15 cellular contexts compared by ENCODE assay signal in the genomic region with DNA sequence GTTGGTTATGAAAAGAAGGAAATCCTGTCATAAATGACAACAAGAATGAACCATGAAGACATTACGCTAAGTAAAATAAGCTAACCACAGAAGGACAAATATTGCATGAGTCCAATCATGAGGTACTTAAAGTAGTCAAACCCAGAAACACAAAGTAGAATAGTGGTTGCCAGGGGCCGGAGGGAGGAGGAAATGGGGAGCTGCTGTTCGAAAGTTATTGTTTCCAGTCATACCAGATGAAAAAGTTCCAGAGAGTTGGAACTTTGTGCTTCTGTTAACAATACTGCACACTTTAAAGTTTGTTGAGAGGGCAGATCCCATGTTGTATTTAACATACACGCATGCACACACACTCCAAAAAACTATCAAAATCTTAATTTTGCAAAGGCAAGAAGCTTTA.
A peak's percentile ranks its signal among the peaks of the same experiment; 100 is the strongest.
DNase-seq lines count a peak whose midpoint lies in the region; FAIRE-seq and TF ChIP-seq lines count a peak whose summit lies in the region.
"Had no signal": no experiment of that assay in that cellular context is flagged by ENCODE, and none has a peak within 500 bp of the region (broad histone marks: within the 10 kb centered on the region; RNA-seq: fewer than 3 reads in every experiment).

No MANE protein-coding gene starts in this region.

- H3K27ac ChIP-seq in keratinocyte (ENCODE audit: control insufficient read depth, insufficient read depth, low read length) (no peak overlapping the region), spleen (no peak overlapping the region)
- H3K27ac ChIP-seq: BLaER1 treated with 17β-estradiol and CSF1 and Interleukin-3, amounts not matched to agents 10 nM and 100 nM had no signal

- H3K9ac ChIP-seq in keratinocyte (ENCODE audit: control insufficient read depth, extremely low read depth, insufficient read depth, low read length) = no peak overlapping the region
- H3K9ac ChIP-seq: BLaER1 treated with 17β-estradiol and CSF1 and Interleukin-3, amounts not matched to agents 10 nM and 100 nM had no signal

- H3K36me3 Mint-ChIP-seq in Calu3 (ENCODE audit: insufficient read depth, unreplicated experiment) (peaks cover 7% of the 10 kb centered on the region), osteocyte (ENCODE audit: unreplicated experiment) (peaks cover 36% of the 10 kb centered on the region)

- no TSS peak for BruUV-seq in Calu3 (replicated peaks; lab: Mats Ljungman, UMichigan)

- peaks cover 22% of the 10 kb centered on the region for H3K79me2 ChIP-seq in keratinocyte (ENCODE audit: control insufficient read depth, insufficient read depth, low read length)

- H3K27me3 Mint-ChIP-seq in Calu3 (ENCODE audit: unreplicated experiment) (no peaks in the 10 kb centered on the region), osteocyte (ENCODE audit: unreplicated experiment) (no peaks in the 10 kb centered on the region)
- H3K27me3 Mint-ChIP-seq: CD4-positive, CD25-positive, alpha-beta regulatory T cell; IgD-negative memory B cell had no signal

- H3K9me3 ChIP-seq in keratinocyte (ENCODE audit: control insufficient read depth, low read depth, low read length) (no peaks in the 10 kb centered on the region), spleen (no peaks in the 10 kb centered on the region)
- H3K9me3 ChIP-seq: BLaER1 treated with 17β-estradiol and CSF1 and Interleukin-3, amounts not matched to agents 10 nM and 100 nM had no signal

- H3K36me3 ChIP-seq in keratinocyte (ENCODE audit: control insufficient read depth in 2 of 2, extremely low read depth in 1 of 2, insufficient read depth in 2 of 2, low read length in 2 of 2) (peaks cover 13 to 15% of the 10 kb centered on the region in 2 experiments), spleen (peaks cover 3 to 95% (median 37%) of the 10 kb centered on the region in 6 donors)

- H2AFZ ChIP-seq in keratinocyte (ENCODE audit: control insufficient read depth, low read length) = no peak overlapping the region

- intact Hi-C loops in Calu3 (cut with micrococcal nuclease; ENCODE audit: unreplicated experiment) = no loop called here
- intact Hi-C loops in spleen (cut with DNase I; ENCODE audit: low total_unique reads) = no loop called here

- CTCF ChIA-PET in Calu3 (lab: Charles Lee) = interaction anchor here (0.6 kb wide), 2 partner anchors 329 to 995 kb away, joined by 7 to 8 read pairs; no protein-coding TSS in a partner anchor

- no peak for DNase-seq in Calu3
- DNase-seq in astrocyte of the hippocampus (ENCODE audit: low read depth, low spot score) = peak; percentile 6
- no peak for DNase-seq in keratinocyte (ENCODE audit: low read depth, low spot score)
- no peak for DNase-seq in osteocyte (ENCODE audit: extremely low spot score, unreplicated experiment)
- DNase-seq in stimulated activated CD4-positive, alpha-beta T cell treated with anti-CD3 and anti-CD28 coated beads, Interleukin-4, amount 100 ng/mL, for 24 hours = no peak
- DNase-seq in dedifferentiated amniotic fluid mesenchymal stem cell (ENCODE audit: extremely low spot score) = no peak
- DNase-seq in spleen = no peak
- DNase-seq: 8988T; CD4-positive, CD25-positive, alpha-beta regulatory T cell; DMS 273 treated with DMSO at 0.1 percent for 48 hours; GOT3; H9 had no signal

- dilution Hi-C loops in keratinocyte (cut with MboI; ENCODE audit: extremely low pct_ligation_motif_present, low sequenced_read_pairs) = no loop called here

- H3K9me3 Mint-ChIP-seq in Calu3 (ENCODE audit: low read depth, unreplicated experiment) (no peaks in the 10 kb centered on the region), osteocyte (ENCODE audit: unreplicated experiment) (no peaks in the 10 kb centered on the region)
- H3K9me3 Mint-ChIP-seq: CD4-positive, CD25-positive, alpha-beta regulatory T cell; H9; IgD-negative memory B cell had no signal

- H3K27ac Mint-ChIP-seq in Calu3 (ENCODE audit: unreplicated experiment) (peak overlapping the region; percentile 41), osteocyte (ENCODE audit: unreplicated experiment) (peak overlapping the region; percentile 5)
- H3K27ac Mint-ChIP-seq: IgD-negative memory B cell had no signal

- no peaks in the 10 kb centered on the region for H3K4me1 ChIP-seq in keratinocyte (ENCODE audit: control insufficient read depth, extremely low read depth, insufficient read depth, low read length)
- H3K4me1 ChIP-seq in spleen = no peaks in the 10 kb centered on the region
- H3K4me1 ChIP-seq: BLaER1 treated with 17β-estradiol and CSF1 and Interleukin-3, amounts not matched to agents 10 nM and 100 nM had no signal

- TF ChIP-seq CTCF in Calu3 (IDR thresholded peaks at IDR 0.05; ENCODE audit: unreplicated experiment) (no peak), keratinocyte (optimal IDR thresholded peaks at IDR 0.05 in 1 of 3, IDR thresholded peaks at IDR 0.05 in 1 of 3, conservative IDR thresholded peaks at IDR 0.05 in 1 of 3; ENCODE audit: extremely low read depth in 1 of 3, insufficient read depth in 2 of 3, low read length in 3 of 3) (no peak), osteocyte (IDR thresholded peaks at IDR 0.05) (no peak), spleen (IDR thresholded peaks at IDR 0.05 in 8 of 11, conservative IDR thresholded peaks at IDR 0.05 in 3 of 11) (no peak)

- TF ChIP-seq POLR2A in spleen (IDR thresholded peaks at IDR 0.05) = no peak

- peaks cover 4% of the 10 kb centered on the region for H3K9me1 ChIP-seq in keratinocyte (ENCODE audit: control insufficient read depth, extremely low read depth, insufficient read depth, low read length)

- H3K4me3 Mint-ChIP-seq in Calu3 (ENCODE audit: low read depth, unreplicated experiment) (no peak overlapping the region), osteocyte (ENCODE audit: unreplicated experiment) (no peak overlapping the region)
- H3K4me3 Mint-ChIP-seq: CD4-positive, CD25-positive, alpha-beta regulatory T cell; H9; IgD-negative memory B cell had no signal

- H3K4me3 ChIP-seq in keratinocyte (ENCODE audit: control insufficient read depth in 2 of 3, extremely low read depth in 1 of 3, insufficient read depth in 2 of 3, low read depth in 1 of 3, low read length in 3 of 3) (no peak overlapping the region), spleen (no peak overlapping the region)
- H3K4me3 ChIP-seq: BLaER1 treated with 17β-estradiol and CSF1 and Interleukin-3, amounts not matched to agents 10 nM and 100 nM had no signal

- H3K4me1 Mint-ChIP-seq in Calu3 (ENCODE audit: low read depth, unreplicated experiment) (no peaks in the 10 kb centered on the region), osteocyte (ENCODE audit: unreplicated experiment) (peaks cover 7% of the 10 kb centered on the region)

- WGBS in spleen, 5 donors = 88 to 95% (median 92%) methylated on average over 4 of the region's 4 CpGs

- no peaks in the 10 kb centered on the region for H3K27me3 ChIP-seq in keratinocyte (ENCODE audit: control insufficient read depth, extremely low read depth, insufficient read depth, low read length)
- no peaks in the 10 kb centered on the region for H3K27me3 ChIP-seq in spleen (replicated peaks in 1 of 7)
- H3K27me3 ChIP-seq: BLaER1 treated with 17β-estradiol and CSF1 and Interleukin-3, amounts not matched to agents 10 nM and 100 nM had no signal

- peak; percentile 13 for FAIRE-seq in keratinocyte (lab: Jason Lieb, UNC)
- FAIRE-seq: GM18507 had no signal

- H4K20me1 ChIP-seq in keratinocyte (ENCODE audit: control insufficient read depth, extremely low read depth, insufficient read depth, low read length) = peaks cover 3% of the 10 kb centered on the region

- no peak overlapping the region for H3K4me2 ChIP-seq in keratinocyte (ENCODE audit: control insufficient read depth, extremely low read depth, insufficient read depth, low read depth, low read length)
- H3K4me2 ChIP-seq: BLaER1 treated with 17β-estradiol and CSF1 and Interleukin-3, amounts not matched to agents 10 nM and 100 nM had no signal
